2 cellular contexts compared by ENCODE assay signal in the genomic region with DNA sequence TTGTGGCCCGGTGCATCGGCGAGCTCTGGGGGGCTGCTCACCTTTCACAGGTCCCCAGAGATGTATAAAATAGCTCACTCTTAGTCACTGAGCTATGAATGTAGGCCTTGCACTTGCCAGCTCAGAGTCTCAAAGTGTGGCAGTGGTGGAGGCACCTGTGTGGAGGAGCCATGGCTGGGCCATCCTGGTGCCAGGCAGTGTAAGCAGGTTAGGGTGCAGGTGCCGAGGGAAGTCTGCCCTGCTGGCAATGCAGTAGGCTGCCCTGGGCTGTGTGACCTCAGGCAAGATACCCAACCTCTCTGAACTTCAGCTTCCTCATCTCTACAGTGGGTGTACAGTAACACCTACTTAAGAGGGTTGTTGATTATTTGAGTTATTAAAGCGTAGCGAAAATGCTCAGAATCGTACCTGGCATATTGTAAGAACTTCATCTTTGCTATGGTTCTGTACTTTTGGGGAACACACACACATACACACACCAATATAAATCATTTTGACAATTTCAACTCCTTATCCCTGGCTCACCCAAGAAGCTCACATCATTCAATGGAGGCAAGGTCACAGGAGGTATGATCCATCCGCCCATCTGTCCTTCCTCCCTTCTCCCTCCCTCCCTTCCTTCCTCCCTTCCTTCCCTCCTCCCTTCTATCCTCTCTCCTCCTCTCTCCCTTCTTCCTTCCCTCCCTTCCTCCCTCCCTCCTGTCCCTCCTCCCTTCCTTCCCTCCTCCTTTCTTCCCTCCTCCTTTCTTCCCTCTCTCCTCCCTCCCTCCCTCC.
A peak's percentile ranks its signal among the peaks of the same experiment; 100 is the strongest.
TF ChIP-seq lines count a peak whose summit lies in the region.

No MANE protein-coding gene starts in this region.

TF ChIP-seq in GM23338, 12 proteins besides CTCF, POLR2A, EP300 and RAD21:
- no peak for TF ChIP-seq EZH2phosphoT487 (IDR thresholded peaks at IDR 0.05; ENCODE audit: unreplicated experiment)
- no peak for TF ChIP-seq ZNF331 (CRISPR knock-in tag; IDR thresholded peaks at IDR 0.05; ENCODE audit: low read depth)
- no peak for TF ChIP-seq CREB1 (CRISPR knock-in tag; IDR thresholded peaks at IDR 0.05; ENCODE audit: low read depth)
- TF ChIP-seq ZNF114 (CRISPR knock-in tag; IDR thresholded peaks at IDR 0.05), result no peak
- TF ChIP-seq STAT1 (IDR thresholded peaks at IDR 0.05; ENCODE audit: unreplicated experiment), result no peak
- TF ChIP-seq, protein P1, sequence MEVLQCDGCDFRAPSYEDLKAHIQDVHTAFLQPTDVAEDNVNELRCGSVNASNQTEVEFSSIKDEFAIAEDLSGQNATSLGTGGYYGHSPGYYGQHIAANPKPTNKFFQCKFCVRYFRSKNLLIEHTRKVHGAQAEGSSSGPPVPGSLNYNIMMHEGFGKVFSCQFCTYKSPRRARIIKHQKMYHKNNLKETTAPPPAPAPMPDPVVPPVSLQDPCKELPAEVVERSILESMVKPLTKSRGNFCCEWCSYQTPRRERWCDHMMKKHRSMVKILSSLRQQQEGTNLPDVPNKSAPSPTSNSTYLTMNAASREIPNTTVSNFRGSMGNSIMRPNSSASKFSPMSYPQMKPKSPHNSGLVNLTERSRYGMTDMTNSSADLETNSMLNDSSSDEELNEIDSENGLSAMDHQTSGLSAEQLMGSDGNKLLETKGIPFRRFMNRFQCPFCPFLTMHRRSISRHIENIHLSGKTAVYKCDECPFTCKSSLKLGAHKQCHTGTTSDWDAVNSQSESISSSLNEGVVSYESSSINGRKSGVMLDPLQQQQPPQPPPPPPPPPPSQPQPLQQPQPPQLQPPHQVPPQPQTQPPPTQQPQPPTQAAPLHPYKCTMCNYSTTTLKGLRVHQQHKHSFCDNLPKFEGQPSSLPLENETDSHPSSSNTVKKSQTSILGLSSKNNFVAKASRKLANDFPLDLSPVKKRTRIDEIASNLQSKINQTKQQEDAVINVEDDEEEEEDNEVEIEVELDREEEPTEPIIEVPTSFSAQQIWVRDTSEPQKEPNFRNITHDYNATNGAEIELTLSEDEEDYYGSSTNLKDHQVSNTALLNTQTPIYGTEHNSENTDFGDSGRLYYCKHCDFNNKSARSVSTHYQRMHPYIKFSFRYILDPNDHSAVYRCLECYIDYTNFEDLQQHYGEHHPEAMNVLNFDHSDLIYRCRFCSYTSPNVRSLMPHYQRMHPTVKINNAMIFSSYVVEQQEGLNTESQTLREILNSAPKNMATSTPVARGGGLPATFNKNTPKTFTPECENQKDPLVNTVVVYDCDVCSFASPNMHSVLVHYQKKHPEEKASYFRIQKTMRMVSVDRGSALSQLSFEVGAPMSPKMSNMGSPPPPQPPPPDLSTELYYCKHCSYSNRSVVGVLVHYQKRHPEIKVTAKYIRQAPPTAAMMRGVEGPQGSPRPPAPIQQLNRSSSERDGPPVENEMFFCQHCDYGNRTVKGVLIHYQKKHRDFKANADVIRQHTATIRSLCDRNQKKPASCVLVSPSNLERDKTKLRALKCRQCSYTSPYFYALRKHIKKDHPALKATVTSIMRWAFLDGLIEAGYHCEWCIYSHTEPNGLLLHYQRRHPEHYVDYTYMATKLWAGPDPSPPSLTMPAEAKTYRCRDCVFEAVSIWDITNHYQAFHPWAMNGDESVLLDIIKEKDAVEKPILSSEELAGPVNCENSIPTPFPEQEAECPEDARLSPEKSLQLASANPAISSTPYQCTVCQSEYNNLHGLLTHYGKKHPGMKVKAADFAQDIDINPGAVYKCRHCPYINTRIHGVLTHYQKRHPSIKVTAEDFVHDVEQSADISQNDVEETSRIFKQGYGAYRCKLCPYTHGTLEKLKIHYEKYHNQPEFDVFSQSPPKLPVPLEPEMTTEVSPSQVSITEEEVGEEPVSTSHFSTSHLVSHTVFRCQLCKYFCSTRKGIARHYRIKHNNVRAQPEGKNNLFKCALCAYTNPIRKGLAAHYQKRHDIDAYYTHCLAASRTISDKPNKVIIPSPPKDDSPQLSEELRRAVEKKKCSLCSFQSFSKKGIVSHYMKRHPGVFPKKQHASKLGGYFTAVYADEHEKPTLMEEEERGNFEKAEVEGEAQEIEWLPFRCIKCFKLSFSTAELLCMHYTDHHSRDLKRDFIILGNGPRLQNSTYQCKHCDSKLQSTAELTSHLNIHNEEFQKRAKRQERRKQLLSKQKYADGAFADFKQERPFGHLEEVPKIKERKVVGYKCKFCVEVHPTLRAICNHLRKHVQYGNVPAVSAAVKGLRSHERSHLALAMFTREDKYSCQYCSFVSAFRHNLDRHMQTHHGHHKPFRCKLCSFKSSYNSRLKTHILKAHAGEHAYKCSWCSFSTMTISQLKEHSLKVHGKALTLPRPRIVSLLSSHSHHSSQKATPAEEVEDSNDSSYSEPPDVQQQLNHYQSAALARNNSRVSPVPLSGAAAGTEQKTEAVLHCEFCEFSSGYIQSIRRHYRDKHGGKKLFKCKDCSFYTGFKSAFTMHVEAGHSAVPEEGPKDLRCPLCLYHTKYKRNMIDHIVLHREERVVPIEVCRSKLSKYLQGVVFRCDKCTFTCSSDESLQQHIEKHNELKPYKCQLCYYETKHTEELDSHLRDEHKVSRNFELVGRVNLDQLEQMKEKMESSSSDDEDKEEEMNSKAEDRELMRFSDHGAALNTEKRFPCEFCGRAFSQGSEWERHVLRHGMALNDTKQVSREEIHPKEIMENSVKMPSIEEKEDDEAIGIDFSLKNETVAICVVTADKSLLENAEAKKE (CRISPR knock-in tag; IDR thresholded peaks at IDR 0.05), result no peak
- TF ChIP-seq NANOG (IDR thresholded peaks at IDR 0.05; ENCODE audit: borderline replicate concordance), result no peak
- no peak for TF ChIP-seq EZH2 (IDR thresholded peaks at IDR 0.05; ENCODE audit: low read depth, unreplicated experiment)
- TF ChIP-seq, protein P2, sequence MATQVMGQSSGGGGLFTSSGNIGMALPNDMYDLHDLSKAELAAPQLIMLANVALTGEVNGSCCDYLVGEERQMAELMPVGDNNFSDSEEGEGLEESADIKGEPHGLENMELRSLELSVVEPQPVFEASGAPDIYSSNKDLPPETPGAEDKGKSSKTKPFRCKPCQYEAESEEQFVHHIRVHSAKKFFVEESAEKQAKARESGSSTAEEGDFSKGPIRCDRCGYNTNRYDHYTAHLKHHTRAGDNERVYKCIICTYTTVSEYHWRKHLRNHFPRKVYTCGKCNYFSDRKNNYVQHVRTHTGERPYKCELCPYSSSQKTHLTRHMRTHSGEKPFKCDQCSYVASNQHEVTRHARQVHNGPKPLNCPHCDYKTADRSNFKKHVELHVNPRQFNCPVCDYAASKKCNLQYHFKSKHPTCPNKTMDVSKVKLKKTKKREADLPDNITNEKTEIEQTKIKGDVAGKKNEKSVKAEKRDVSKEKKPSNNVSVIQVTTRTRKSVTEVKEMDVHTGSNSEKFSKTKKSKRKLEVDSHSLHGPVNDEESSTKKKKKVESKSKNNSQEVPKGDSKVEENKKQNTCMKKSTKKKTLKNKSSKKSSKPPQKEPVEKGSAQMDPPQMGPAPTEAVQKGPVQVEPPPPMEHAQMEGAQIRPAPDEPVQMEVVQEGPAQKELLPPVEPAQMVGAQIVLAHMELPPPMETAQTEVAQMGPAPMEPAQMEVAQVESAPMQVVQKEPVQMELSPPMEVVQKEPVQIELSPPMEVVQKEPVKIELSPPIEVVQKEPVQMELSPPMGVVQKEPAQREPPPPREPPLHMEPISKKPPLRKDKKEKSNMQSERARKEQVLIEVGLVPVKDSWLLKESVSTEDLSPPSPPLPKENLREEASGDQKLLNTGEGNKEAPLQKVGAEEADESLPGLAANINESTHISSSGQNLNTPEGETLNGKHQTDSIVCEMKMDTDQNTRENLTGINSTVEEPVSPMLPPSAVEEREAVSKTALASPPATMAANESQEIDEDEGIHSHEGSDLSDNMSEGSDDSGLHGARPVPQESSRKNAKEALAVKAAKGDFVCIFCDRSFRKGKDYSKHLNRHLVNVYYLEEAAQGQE (IDR thresholded peaks at IDR 0.05; ENCODE audit: unreplicated experiment), result no peak
- TF ChIP-seq POLR2AphosphoS5 (IDR thresholded peaks at IDR 0.05; ENCODE audit: low read depth), result no peak

TF ChIP-seq in WTC11, 78 proteins besides CTCF, POLR2A, EP300 and RAD21:
- TF ChIP-seq ZNF121 (CRISPR knock-in tag; IDR thresholded peaks at IDR 0.05) (no peak), CREB1 (CRISPR knock-in tag; IDR thresholded peaks at IDR 0.05) (no peak)
- TF ChIP-seq, protein P3, sequence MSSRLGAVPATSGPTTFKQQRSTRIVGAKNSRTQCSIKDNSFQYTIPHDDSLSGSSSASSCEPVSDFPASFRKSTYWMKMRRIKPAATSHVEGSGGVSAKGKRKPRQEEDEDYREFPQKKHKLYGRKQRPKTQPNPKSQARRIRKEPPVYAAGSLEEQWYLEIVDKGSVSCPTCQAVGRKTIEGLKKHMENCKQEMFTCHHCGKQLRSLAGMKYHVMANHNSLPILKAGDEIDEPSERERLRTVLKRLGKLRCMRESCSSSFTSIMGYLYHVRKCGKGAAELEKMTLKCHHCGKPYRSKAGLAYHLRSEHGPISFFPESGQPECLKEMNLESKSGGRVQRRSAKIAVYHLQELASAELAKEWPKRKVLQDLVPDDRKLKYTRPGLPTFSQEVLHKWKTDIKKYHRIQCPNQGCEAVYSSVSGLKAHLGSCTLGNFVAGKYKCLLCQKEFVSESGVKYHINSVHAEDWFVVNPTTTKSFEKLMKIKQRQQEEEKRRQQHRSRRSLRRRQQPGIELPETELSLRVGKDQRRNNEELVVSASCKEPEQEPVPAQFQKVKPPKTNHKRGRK (CRISPR knock-in tag; IDR thresholded peaks at IDR 0.05; ENCODE audit: borderline replicate concordance), result 0 out of 2 replicates have a peak, but pooled peaks have one; percentile 27
